15 cellular contexts compared by ENCODE assay signal in the genomic region with DNA sequence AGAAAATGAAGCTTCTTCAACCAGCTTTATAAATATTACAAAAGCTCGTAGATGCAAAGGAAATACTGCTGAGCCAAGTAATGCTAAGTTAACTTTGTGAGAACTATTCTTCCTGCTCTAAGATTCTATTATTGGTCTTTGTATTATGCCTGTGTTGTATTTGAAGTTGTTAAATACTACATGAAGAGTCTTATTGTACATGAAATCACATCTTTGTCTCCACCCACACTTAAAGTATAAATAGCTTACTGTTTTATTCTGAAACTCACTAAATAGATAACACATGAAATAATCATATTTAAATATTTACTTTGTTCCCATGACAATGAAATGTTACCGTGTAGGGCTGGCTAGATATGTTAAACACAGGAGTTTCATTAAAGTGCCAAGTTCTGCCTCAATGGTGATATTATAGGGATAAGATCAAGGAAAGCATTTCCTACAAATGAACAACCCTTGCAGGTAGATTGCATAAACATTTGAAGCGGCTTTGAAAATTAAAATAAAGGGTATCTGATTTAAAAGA.
DNase-seq lines count a peak whose midpoint lies in the region; ATAC-seq and TF ChIP-seq lines count a peak whose summit lies in the region.
"Had no signal": no experiment of that assay in that cellular context is flagged by ENCODE, and none has a peak within 500 bp of the region (broad histone marks: within the 10 kb centered on the region; RNA-seq: fewer than 3 reads in every experiment).

No MANE protein-coding gene starts in this region.

- peak overlapping the region; percentile 23 for H2AFZ ChIP-seq in SU-DHL-6 (ENCODE audit: low read depth, low read length, severe bottlenecking)
- H2AFZ ChIP-seq: GM23338 had no signal

- DNase-seq in NCI-H146 (lab: John Stamatoyannopoulos, UW) (peak; percentile 19), NCI-H146 treated with DMSO at 0.1 percent for 48 hours (lab: John Stamatoyannopoulos, UW; ENCODE audit: unreplicated experiment) (no peak), mucosa of descending colon (no peak), left lung (no peak)
- DNase-seq: Caco-2; CD8-positive, alpha-beta T cell; DMS79 treated with DMSO at 0.1 percent for 48 hours; GF-D8; HFFc6 had no signal

- no peak overlapping the region for H3K4me2 ChIP-seq in SU-DHL-6 (ENCODE audit: low read depth, low read length, poor library complexity, severe bottlenecking)
- H3K4me2 ChIP-seq: BLaER1 treated with 17β-estradiol and CSF1 and Interleukin-3, amounts not matched to agents 10 nM and 100 nM; GM23338 had no signal

- intact Hi-C loops in mucosa of descending colon (cut with DNase I, micrococcal nuclease), result no loop called here
- intact Hi-C loops in left lung (cut with DNase I), result no loop called here

- ATAC-seq in mucosa of descending colon, result peak; percentile 68
- no peak for ATAC-seq in HG03095 (IDR thresholded peaks at IDR 0.05; ENCODE audit: unreplicated experiment)
- no peak for ATAC-seq in left lung
- ATAC-seq in HG03469 (IDR thresholded peaks at IDR 0.05; ENCODE audit: unreplicated experiment), result no peak
- ATAC-seq: CD8-positive, alpha-beta T cell; GM23338; HCT116 had no signal

- H3K9me3 ChIP-seq in SU-DHL-6 (ENCODE audit: insufficient read depth, low read length) (no peaks in the 10 kb centered on the region), mucosa of descending colon (no peaks in the 10 kb centered on the region), left lung (no peaks in the 10 kb centered on the region)
- H3K9me3 ChIP-seq: BLaER1 treated with 17β-estradiol and CSF1 and Interleukin-3, amounts not matched to agents 10 nM and 100 nM; Caco-2 had no signal

- no peak overlapping the region for H3K4me3 ChIP-seq in SU-DHL-6 (ENCODE audit: insufficient read depth, low read length, poor library complexity, severe bottlenecking)
- no peak overlapping the region for H3K4me3 ChIP-seq in mucosa of descending colon
- no peak overlapping the region for H3K4me3 ChIP-seq in left lung
- H3K4me3 ChIP-seq: BLaER1 treated with 17β-estradiol and CSF1 and Interleukin-3, amounts not matched to agents 10 nM and 100 nM; GM23338 had no signal

- H3K79me2 ChIP-seq in SU-DHL-6 (ENCODE audit: insufficient read depth, low read length), result no peaks in the 10 kb centered on the region

- no peak overlapping the region for H3K27ac ChIP-seq in SU-DHL-6 (ENCODE audit: low read depth, low read length)
- H3K27ac ChIP-seq in left lung, result no peak overlapping the region
- H3K27ac ChIP-seq: BLaER1 treated with 17β-estradiol and CSF1 and Interleukin-3, amounts not matched to agents 10 nM and 100 nM had no signal

- TF ChIP-seq CTCF in SU-DHL-6 (IDR thresholded peaks at IDR 0.05; ENCODE audit: insufficient read depth, low read length, poor library complexity, severe bottlenecking) (no peak), mucosa of descending colon (IDR thresholded peaks at IDR 0.05) (no peak), left lung (IDR thresholded peaks at IDR 0.05) (no peak)

- H3K9ac ChIP-seq in SU-DHL-6 (ENCODE audit: low read length), result no peak overlapping the region
- H3K9ac ChIP-seq: BLaER1 treated with 17β-estradiol and CSF1 and Interleukin-3, amounts not matched to agents 10 nM and 100 nM had no signal

- no peaks in the 10 kb centered on the region for H3F3A ChIP-seq in SU-DHL-6 (ENCODE audit: insufficient read depth)

- H3K4me1 ChIP-seq in mucosa of descending colon (ENCODE audit: low read depth) (peaks cover 7% of the 10 kb centered on the region), left lung (no peaks in the 10 kb centered on the region)
- H3K4me1 ChIP-seq: BLaER1 treated with 17β-estradiol and CSF1 and Interleukin-3, amounts not matched to agents 10 nM and 100 nM; Caco-2 had no signal

- H3K27me3 ChIP-seq in SU-DHL-6 (ENCODE audit: low read length), result no peaks in the 10 kb centered on the region
- H3K27me3 ChIP-seq in left lung, result no peaks in the 10 kb centered on the region
- H3K27me3 ChIP-seq: BLaER1 treated with 17β-estradiol and CSF1 and Interleukin-3, amounts not matched to agents 10 nM and 100 nM had no signal

- no peaks in the 10 kb centered on the region for H4K20me1 ChIP-seq in SU-DHL-6 (ENCODE audit: low read depth, low read length)
- H4K20me1 ChIP-seq: BLaER1 treated with 17β-estradiol and CSF1 and Interleukin-3, amounts not matched to agents 10 nM and 100 nM had no signal

- no peaks in the 10 kb centered on the region for H3K9me2 ChIP-seq in SU-DHL-6 (replicated peaks; ENCODE audit: insufficient read depth, low read length)

- no peaks in the 10 kb centered on the region for H3K36me3 ChIP-seq in SU-DHL-6 (ENCODE audit: low read length)
- no peaks in the 10 kb centered on the region for H3K36me3 ChIP-seq in mucosa of descending colon (ENCODE audit: low read depth)
- H3K36me3 ChIP-seq in left lung, result no peaks in the 10 kb centered on the region
- H3K36me3 ChIP-seq: BLaER1 treated with 17β-estradiol and CSF1 and Interleukin-3, amounts not matched to agents 10 nM and 100 nM had no signal
